In the genomic region with DNA sequence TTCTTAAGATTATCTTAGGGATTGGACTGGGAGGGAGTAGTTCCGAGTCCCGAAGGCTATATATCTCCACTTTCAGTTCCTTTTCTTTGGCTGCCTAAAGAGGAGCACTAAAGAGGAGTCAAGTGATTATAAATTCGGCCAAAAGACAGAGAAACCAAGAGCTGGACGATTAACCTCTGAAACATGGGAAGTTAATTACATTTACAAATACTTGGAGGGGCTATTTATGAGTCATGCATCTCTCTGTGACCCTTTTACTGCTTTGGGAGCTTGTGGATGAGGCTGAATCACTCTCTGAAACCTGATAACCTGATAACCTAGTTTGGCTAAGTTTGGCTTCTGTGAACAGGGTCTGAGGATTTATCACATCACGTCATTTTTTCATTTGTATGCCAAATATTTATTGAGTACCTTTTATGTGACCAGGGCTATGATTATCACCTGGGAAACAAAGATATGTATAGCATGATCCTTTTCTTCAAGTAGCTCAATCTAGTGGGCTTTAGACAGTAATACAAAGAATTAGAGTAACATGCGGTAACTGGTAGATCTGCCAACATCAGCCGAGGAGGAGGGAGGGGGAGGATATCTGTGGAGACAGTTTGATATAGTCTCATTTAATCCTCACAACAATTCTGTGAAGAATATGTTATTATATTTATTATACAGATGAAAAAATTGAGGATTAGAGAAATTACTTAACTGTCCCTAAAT, we compare ENCODE assay signal across 9 cellular contexts.
DNase-seq lines count a peak whose midpoint lies in the region; ATAC-seq and TF ChIP-seq lines count a peak whose summit lies in the region.
"Had no signal": no experiment of that assay in that cellular context is flagged by ENCODE, and none has a peak within 500 bp of the region (broad histone marks: within the 10 kb centered on the region; RNA-seq: fewer than 3 reads in every experiment).

No MANE protein-coding gene starts in this region.

- H3K4me1 ChIP-seq in smooth muscle cell (ENCODE audit: low read depth): peaks cover 25% of the 10 kb centered on the region

- H3K9ac ChIP-seq in smooth muscle cell (ENCODE audit: low read depth): peak overlapping the region; percentile 27

- no peaks in the 10 kb centered on the region for H3K9me3 ChIP-seq in smooth muscle cell (replicated peaks; ENCODE audit: low read depth)

- no peaks in the 10 kb centered on the region for H3K9me3 Mint-ChIP-seq in activated CD4-positive, alpha-beta T cell treated with anti-CD3 and anti-CD28 coated beads, Interleukin-2, amount 10 ng/mL, durations not matched to agents 7 days and 5 days
- H3K9me3 Mint-ChIP-seq: activated naive CD4-positive, alpha-beta T cell treated with anti-CD3 and anti-CD28 coated beads for 36 hours had no signal

- H4K20me1 ChIP-seq in smooth muscle cell (ENCODE audit: low read depth): no peaks in the 10 kb centered on the region

- DNase-seq in M059J (ENCODE audit: low read depth): peak; percentile 87
- no peak for DNase-seq in left ventricle myocardium superior
- DNase-seq in smooth muscle cell (lab: John Stamatoyannopoulos, UW; ENCODE audit: unreplicated experiment): no peak
- no peak for DNase-seq in stimulated activated CD4-positive, alpha-beta T cell treated with anti-CD3 and anti-CD28 coated beads, Interleukin-4, amount 100 ng/mL, for 1 hour
- DNase-seq in head of caudate nucleus: no peak
- DNase-seq in substantia nigra (lab: John Stamatoyannopoulos, UW): no peak
- DNase-seq in activated CD4-positive, alpha-beta T cell treated with anti-CD3 and anti-CD28 coated beads, Interleukin-2, amount 10 ng/mL, durations not matched to agents 7 days and 5 days: no peak
- DNase-seq: activated naive CD4-positive, alpha-beta T cell treated with anti-CD3 and anti-CD28 coated beads for 36 hours had no signal

- CTCF ChIA-PET in activated CD4-positive, alpha-beta T cell treated with anti-CD3 and anti-CD28 coated beads, Interleukin-2, amount 10 ng/mL, durations not matched to agents 7 days and 5 days (lab: Charles Lee): no interaction called here

- H3K4me1 Mint-ChIP-seq in activated CD4-positive, alpha-beta T cell treated with anti-CD3 and anti-CD28 coated beads, Interleukin-2, amount 10 ng/mL, durations not matched to agents 7 days and 5 days: peaks cover 28% of the 10 kb centered on the region

- H2AFZ ChIP-seq in smooth muscle cell (ENCODE audit: low read depth): no peak overlapping the region

- peaks cover 10% of the 10 kb centered on the region for H3K36me3 Mint-ChIP-seq in activated CD4-positive, alpha-beta T cell treated with anti-CD3 and anti-CD28 coated beads, Interleukin-2, amount 10 ng/mL, durations not matched to agents 7 days and 5 days (ENCODE audit: low read depth)

- H3F3A ChIP-seq in smooth muscle cell (ENCODE audit: low read depth): peaks cover 5% of the 10 kb centered on the region

- peaks cover 9% of the 10 kb centered on the region for H3K79me2 ChIP-seq in smooth muscle cell (ENCODE audit: low read depth)

- H3K27ac ChIP-seq in smooth muscle cell (ENCODE audit: low read depth) (peak overlapping the region; percentile 62), substantia nigra (ENCODE audit: low read depth, low read length, poor library complexity, severe bottlenecking) (no peak overlapping the region)

- ATAC-seq in SK-N-SH treated with all-trans-retinoic acid at 6 μM for 48 hours: peak; percentile 67
- peak; percentile 55 for ATAC-seq in left ventricle myocardium superior

- H3K4me3 Mint-ChIP-seq in activated CD4-positive, alpha-beta T cell treated with anti-CD3 and anti-CD28 coated beads, Interleukin-2, amount 10 ng/mL, durations not matched to agents 7 days and 5 days: no peak overlapping the region
- H3K4me3 Mint-ChIP-seq: activated naive CD4-positive, alpha-beta T cell treated with anti-CD3 and anti-CD28 coated beads for 36 hours had no signal

- H3K4me3 ChIP-seq in smooth muscle cell: peak overlapping the region; percentile 29

- intact Hi-C loops in left ventricle myocardium superior (cut with micrococcal nuclease): no loop called here
- intact Hi-C loops in head of caudate nucleus (cut with DNase I): no loop called here

- no peaks in the 10 kb centered on the region for H3K27me3 ChIP-seq in smooth muscle cell (ENCODE audit: low read depth)

- POLR2A ChIA-PET in activated CD4-positive, alpha-beta T cell treated with anti-CD3 and anti-CD28 coated beads, Interleukin-2, amount 10 ng/mL, durations not matched to agents 7 days and 5 days (lab: Charles Lee): no interaction called here

- H3K36me3 ChIP-seq in smooth muscle cell (ENCODE audit: low read depth): no peaks in the 10 kb centered on the region

- H3K4me2 ChIP-seq in smooth muscle cell: peak overlapping the region; percentile 80

- 19% methylated on average over 7 of the region's 7 CpGs for WGBS in smooth muscle cell (ENCODE audit: low lambda C conversion rate)

- no peak overlapping the region for H3K27ac Mint-ChIP-seq in activated CD4-positive, alpha-beta T cell treated with anti-CD3 and anti-CD28 coated beads, Interleukin-2, amount 10 ng/mL, durations not matched to agents 7 days and 5 days
- H3K27ac Mint-ChIP-seq: activated naive CD4-positive, alpha-beta T cell treated with anti-CD3 and anti-CD28 coated beads for 36 hours had no signal

- no peak for TF ChIP-seq CTCF in smooth muscle cell (IDR thresholded peaks at IDR 0.05; ENCODE audit: borderline replicate concordance, insufficient read depth, poor library complexity, severe bottlenecking)

- no peaks in the 10 kb centered on the region for H3K27me3 Mint-ChIP-seq in activated CD4-positive, alpha-beta T cell treated with anti-CD3 and anti-CD28 coated beads, Interleukin-2, amount 10 ng/mL, durations not matched to agents 7 days and 5 days

TF ChIP-seq in SK-N-SH treated with all-trans-retinoic acid at 6 μM for 48 hours, 23 proteins besides CTCF, POLR2A, EP300 and RAD21 (continues in another document):
- TF ChIP-seq TCF4 (CRISPR knock-in tag; IDR thresholded peaks at IDR 0.05; ENCODE audit: borderline replicate concordance) (no peak), ZFP30 (CRISPR knock-in tag; IDR thresholded peaks at IDR 0.05) (peak; percentile 25; the same call in 1 of the 2 replicates), ZNF8 (CRISPR knock-in tag; IDR thresholded peaks at IDR 0.05) (peak; percentile 36; the same call in 1 of the 2 replicates), BACH2 (CRISPR knock-in tag; IDR thresholded peaks at IDR 0.05; ENCODE audit: borderline replicate concordance) (no peak), ARNTL (CRISPR knock-in tag; IDR thresholded peaks at IDR 0.05; ENCODE audit: borderline replicate concordance, low read depth) (no peak), CSDC2 (CRISPR knock-in tag; IDR thresholded peaks at IDR 0.05) (peak; percentile 17; the same call in 1 of the 2 replicates), ZC3H10 (CRISPR knock-in tag; IDR thresholded peaks at IDR 0.05) (no peak), ZFP3 (CRISPR knock-in tag; IDR thresholded peaks at IDR 0.05) (peak; percentile 79; the same call in 1 of the 2 replicates), RARB (CRISPR knock-in tag; IDR thresholded peaks at IDR 0.05) (no peak), ZNF565 (CRISPR knock-in tag; conservative IDR thresholded peaks at IDR 0.05; ENCODE audit: low read depth) (no peak)
- TF ChIP-seq, protein P1, sequence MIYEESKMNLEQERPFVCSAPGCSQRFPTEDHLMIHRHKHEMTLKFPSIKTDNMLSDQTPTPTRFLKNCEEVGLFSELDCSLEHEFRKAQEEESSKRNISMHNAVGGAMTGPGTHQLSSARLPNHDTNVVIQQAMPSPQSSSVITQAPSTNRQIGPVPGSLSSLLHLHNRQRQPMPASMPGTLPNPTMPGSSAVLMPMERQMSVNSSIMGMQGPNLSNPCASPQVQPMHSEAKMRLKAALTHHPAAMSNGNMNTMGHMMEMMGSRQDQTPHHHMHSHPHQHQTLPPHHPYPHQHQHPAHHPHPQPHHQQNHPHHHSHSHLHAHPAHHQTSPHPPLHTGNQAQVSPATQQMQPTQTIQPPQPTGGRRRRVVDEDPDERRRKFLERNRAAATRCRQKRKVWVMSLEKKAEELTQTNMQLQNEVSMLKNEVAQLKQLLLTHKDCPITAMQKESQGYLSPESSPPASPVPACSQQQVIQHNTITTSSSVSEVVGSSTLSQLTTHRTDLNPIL (CRISPR knock-in tag; IDR thresholded peaks at IDR 0.05; ENCODE audit: low read depth): peak; percentile 97
- TF ChIP-seq, protein P2, sequence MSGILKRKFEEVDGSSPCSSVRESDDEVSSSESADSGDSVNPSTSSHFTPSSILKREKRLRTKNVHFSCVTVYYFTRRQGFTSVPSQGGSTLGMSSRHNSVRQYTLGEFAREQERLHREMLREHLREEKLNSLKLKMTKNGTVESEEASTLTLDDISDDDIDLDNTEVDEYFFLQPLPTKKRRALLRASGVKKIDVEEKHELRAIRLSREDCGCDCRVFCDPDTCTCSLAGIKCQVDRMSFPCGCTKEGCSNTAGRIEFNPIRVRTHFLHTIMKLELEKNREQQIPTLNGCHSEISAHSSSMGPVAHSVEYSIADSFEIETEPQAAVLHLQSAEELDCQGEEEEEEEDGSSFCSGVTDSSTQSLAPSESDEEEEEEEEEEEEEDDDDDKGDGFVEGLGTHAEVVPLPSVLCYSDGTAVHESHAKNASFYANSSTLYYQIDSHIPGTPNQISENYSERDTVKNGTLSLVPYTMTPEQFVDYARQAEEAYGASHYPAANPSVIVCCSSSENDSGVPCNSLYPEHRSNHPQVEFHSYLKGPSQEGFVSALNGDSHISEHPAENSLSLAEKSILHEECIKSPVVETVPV (CRISPR knock-in tag; IDR thresholded peaks at IDR 0.05): 0 out of 2 replicates have a peak, but pooled peaks have one; percentile 81
- TF ChIP-seq, protein P3, sequence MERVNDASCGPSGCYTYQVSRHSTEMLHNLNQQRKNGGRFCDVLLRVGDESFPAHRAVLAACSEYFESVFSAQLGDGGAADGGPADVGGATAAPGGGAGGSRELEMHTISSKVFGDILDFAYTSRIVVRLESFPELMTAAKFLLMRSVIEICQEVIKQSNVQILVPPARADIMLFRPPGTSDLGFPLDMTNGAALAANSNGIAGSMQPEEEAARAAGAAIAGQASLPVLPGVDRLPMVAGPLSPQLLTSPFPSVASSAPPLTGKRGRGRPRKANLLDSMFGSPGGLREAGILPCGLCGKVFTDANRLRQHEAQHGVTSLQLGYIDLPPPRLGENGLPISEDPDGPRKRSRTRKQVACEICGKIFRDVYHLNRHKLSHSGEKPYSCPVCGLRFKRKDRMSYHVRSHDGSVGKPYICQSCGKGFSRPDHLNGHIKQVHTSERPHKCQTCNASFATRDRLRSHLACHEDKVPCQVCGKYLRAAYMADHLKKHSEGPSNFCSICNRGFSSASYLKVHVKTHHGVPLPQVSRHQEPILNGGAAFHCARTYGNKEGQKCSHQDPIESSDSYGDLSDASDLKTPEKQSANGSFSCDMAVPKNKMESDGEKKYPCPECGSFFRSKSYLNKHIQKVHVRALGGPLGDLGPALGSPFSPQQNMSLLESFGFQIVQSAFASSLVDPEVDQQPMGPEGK (CRISPR knock-in tag; IDR thresholded peaks at IDR 0.05; ENCODE audit: borderline replicate concordance): peak; percentile 79; the same call in 1 of the 2 replicates
